ENCODE assay signal across 8 cellular contexts in genomic region chr5:135488727-135489465, GRCh38. TPM values are rescaled to one million over a fixed set of nuclear protein-coding genes. Genes with fewer than 3 reads are reported as not detected.
DNase-seq lines count a peak whose midpoint lies in the region; ATAC-seq, FAIRE-seq and TF ChIP-seq lines count a peak whose summit lies in the region.

No MANE protein-coding gene starts in this region.

- H3K4me1 ChIP-seq in astrocyte (ENCODE audit: insufficient read depth, low read length) (peaks cover 28% of the 10 kb centered on the region), iPS-18a (ENCODE audit: control insufficient read depth, low read depth, low read length) (peaks cover 41% of the 10 kb centered on the region)

- H3K4me3 ChIP-seq in astrocyte (ENCODE audit: insufficient read depth, low read depth, low read length) (peak overlapping the region; percentile 52), iPS-18a (ENCODE audit: low read length) (peak overlapping the region; percentile 55)

- H4K20me1 ChIP-seq in astrocyte (ENCODE audit: insufficient read depth, low read length), result no peaks in the 10 kb centered on the region

- no peaks in the 10 kb centered on the region for H3K36me3 ChIP-seq in astrocyte (ENCODE audit: insufficient read depth, low read length)
- H3K36me3 ChIP-seq in iPS-18a (ENCODE audit: control insufficient read depth, low read depth, low read length), result no peaks in the 10 kb centered on the region

- H3K4me1 Mint-ChIP-seq in astrocyte (ENCODE audit: low read depth, unreplicated experiment), result peaks cover 10% of the 10 kb centered on the region

- no peak for TF ChIP-seq CTCF in astrocyte (IDR thresholded peaks at IDR 0.05; ENCODE audit: insufficient read depth, low read depth, low read length)

- peak overlapping the region; percentile 34 for H3K4me3 Mint-ChIP-seq in astrocyte (ENCODE audit: unreplicated experiment)

- peak overlapping the region; percentile 56 for H3K9ac ChIP-seq in astrocyte (ENCODE audit: low read length)
- no peak overlapping the region for H3K9ac ChIP-seq in iPS-18a (ENCODE audit: low read length)

- H3K4me2 ChIP-seq in astrocyte (ENCODE audit: low read length), result peak overlapping the region; percentile 91

- H3K27me3 Mint-ChIP-seq in astrocyte (ENCODE audit: low read depth, unreplicated experiment), result peaks cover 79% of the 10 kb centered on the region

- H3K36me3 Mint-ChIP-seq in astrocyte (ENCODE audit: low read depth, unreplicated experiment), result peaks cover 3% of the 10 kb centered on the region

- DNase-seq in COLO829 (ENCODE audit: low spot score) (peak; percentile 27), NCI-H1436 (lab: John Stamatoyannopoulos, UW) (peak; percentile 60), astrocyte (ENCODE audit: low read depth) (peak; percentile 62), substantia nigra (lab: John Stamatoyannopoulos, UW) (peak in 29 of 49 donors; percentile 6 to 78 (median 31)), OCI-M1 (lab: John Stamatoyannopoulos, UW) (no peak), SW 1271 (lab: John Stamatoyannopoulos, UW) (no peak)

- H3K9me3 Mint-ChIP-seq in astrocyte (ENCODE audit: unreplicated experiment), result no peaks in the 10 kb centered on the region

- H3K27ac ChIP-seq in astrocyte (ENCODE audit: low read depth, low read length) (no peak overlapping the region), iPS-18a (ENCODE audit: low read length) (no peak overlapping the region), substantia nigra (ENCODE audit: low read depth, low read length, poor library complexity, severe bottlenecking) (no peak overlapping the region)

- no peak for FAIRE-seq in astrocyte (lab: Jason Lieb, UNC)

- H3K79me2 ChIP-seq in astrocyte (ENCODE audit: insufficient read depth, low read length), result no peaks in the 10 kb centered on the region

- H3K27ac Mint-ChIP-seq in astrocyte (ENCODE audit: unreplicated experiment), result no peak overlapping the region

- H3K9me3 ChIP-seq in astrocyte (ENCODE audit: insufficient read depth, low read depth, low read length), result peaks cover 4% of the 10 kb centered on the region
- no peaks in the 10 kb centered on the region for H3K9me3 ChIP-seq in iPS-18a (ENCODE audit: control insufficient read depth, low read depth, low read length)

- H3K27me3 ChIP-seq in astrocyte (ENCODE audit: insufficient read depth, low read length), result peaks cover 36% of the 10 kb centered on the region
- H3K27me3 ChIP-seq in iPS-18a (ENCODE audit: control insufficient read depth, insufficient read depth, low read length), result peaks cover 100% of the 10 kb centered on the region

- no peak for ATAC-seq in GM18867 (IDR thresholded peaks at IDR 0.05; ENCODE audit: unreplicated experiment)

- H2AFZ ChIP-seq in astrocyte (ENCODE audit: low read depth, low read length), result peak overlapping the region; percentile 87

RNA-seq across cellular contexts. Expression of gene TIFAB, which starts 36.7 kb away (rescaled TPM):
- not detected in 2 replicates for total RNA-seq in astrocyte

RNA-seq across cellular contexts. Expression of gene DCANP1, which starts 41.7 kb away (rescaled TPM):
- total RNA-seq in astrocyte, result not detected in 2 replicates

RNA-seq across cellular contexts. Expression of gene NEUROG1, which starts 46.9 kb away (rescaled TPM):
- not detected in 2 replicates for total RNA-seq in astrocyte

Comparison
In these comparisons a context has a peak if more than half of its experiments do, and no peak if none do; other contexts are left out.
1. DNase-seq: peak in COLO829 (single experiment), NCI-H1436 (single experiment), astrocyte (single experiment) and substantia nigra (29 of 49); none in OCI-M1 (single experiment) and SW 1271 (0 of 2).